In the genomic region with DNA sequence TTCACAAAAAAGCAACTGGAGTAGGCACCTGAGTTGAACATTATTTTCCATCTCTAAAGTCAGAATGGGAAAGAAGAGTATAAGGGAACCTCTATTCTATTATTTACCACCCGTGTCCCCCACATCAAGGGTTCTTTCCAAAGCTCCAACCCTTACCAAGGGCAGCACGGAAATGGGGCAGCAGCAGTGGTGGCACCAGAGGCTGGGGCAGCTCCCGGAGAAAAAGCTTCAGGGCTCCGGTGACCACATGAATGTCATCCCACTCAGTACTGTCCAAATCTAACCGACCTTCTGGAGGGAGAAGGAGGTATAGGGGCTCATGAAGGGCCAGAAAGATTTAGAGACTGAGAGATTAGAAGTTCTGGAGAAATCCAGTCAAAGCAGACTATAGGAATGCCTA, we compare ENCODE assay signal across 23 cellular contexts. TPM values are rescaled to one million over a fixed set of nuclear protein-coding genes. Genes with fewer than 3 reads are reported as not detected.
DNase-seq lines count a peak whose midpoint lies in the region; ATAC-seq lines count a peak whose summit lies in the region.
"Had no signal": no experiment of that assay in that cellular context is flagged by ENCODE, and none has a peak within 500 bp of the region (broad histone marks: within the 10 kb centered on the region; RNA-seq: fewer than 3 reads in every experiment).

No MANE protein-coding gene starts in this region.

- intact Hi-C loops in activated T-helper 2 cell treated with anti-CD3 and anti-CD28 coated beads, Interferon-gamma antibody, Interleukin-2, Interleukin-4, amounts not matched to agents 10 μg/mL and 5 μg/mL and 100 μg/mL, durations not matched to agents 14 hours and 24 hours and 36 hours (cut with micrococcal nuclease), result no loop called here
- intact Hi-C loops in naive thymus-derived CD4-positive, alpha-beta T cell (cut with micrococcal nuclease), result no loop called here

- no peaks in the 10 kb centered on the region for H3K27me3 Mint-ChIP-seq in T-helper 2 cell treated with Interferon-gamma antibody and Interleukin-4, amounts not matched to agents 5 μg/mL and 100 μg/mL, for 36 hours (ENCODE audit: low read depth)
- no peaks in the 10 kb centered on the region for H3K27me3 Mint-ChIP-seq in CD4-positive, CD25-positive, alpha-beta regulatory T cell
- H3K27me3 Mint-ChIP-seq in activated T-helper 2 cell treated with anti-CD3 and anti-CD28 coated beads, Interferon-gamma antibody, Interleukin-2, Interleukin-4, amounts not matched to agents 10 μg/mL and 5 μg/mL and 100 μg/mL, durations not matched to agents 14 hours and 24 hours and 36 hours (ENCODE audit: low read depth), result no peaks in the 10 kb centered on the region
- no peaks in the 10 kb centered on the region for H3K27me3 Mint-ChIP-seq in naive thymus-derived CD4-positive, alpha-beta T cell
- H3K27me3 Mint-ChIP-seq: activated B cell treated with CpG ODN at 0.5 μM for 24 hours had no signal

- peak overlapping the region; percentile 14 for H3K27ac ChIP-seq in CD4-positive, CD25-positive, alpha-beta regulatory T cell (ENCODE audit: insufficient read depth, low read length, poor library complexity, severe bottlenecking)
- peak overlapping the region; percentile 94 for H3K27ac ChIP-seq in naive thymus-derived CD4-positive, alpha-beta T cell (ENCODE audit: low read depth, low read length)
- H3K27ac ChIP-seq: foreskin keratinocyte, left lung, tibial artery had no signal

- peaks cover 64% of the 10 kb centered on the region for H3K36me3 ChIP-seq in CD4-positive, CD25-positive, alpha-beta regulatory T cell (ENCODE audit: control insufficient read depth, insufficient read depth, low read length)
- H3K36me3 ChIP-seq in naive thymus-derived CD4-positive, alpha-beta T cell (ENCODE audit: control insufficient read depth in 2 of 3, insufficient read depth in 3 of 3, low read length in 3 of 3), result peaks cover 23 to 67% (median 41%) of the 10 kb centered on the region in 3 experiments
- H3K36me3 ChIP-seq: MG63, tibial artery had no signal

- CTCF ChIA-PET in naive thymus-derived CD4-positive, alpha-beta T cell (lab: Charles Lee), result interaction anchor here (9.6 kb wide), 1 partner anchor 13 kb away, joined by 101 read pairs; a partner anchor contains a TSS

- H3K4me1 Mint-ChIP-seq in T-helper 2 cell treated with Interferon-gamma antibody and Interleukin-4, amounts not matched to agents 5 μg/mL and 100 μg/mL, for 36 hours (ENCODE audit: low read depth), result peaks cover 44% of the 10 kb centered on the region
- H3K4me1 Mint-ChIP-seq in CD4-positive, CD25-positive, alpha-beta regulatory T cell, result peaks cover 8 to 75% (median 51%) of the 10 kb centered on the region in 4 donors
- peaks cover 25% of the 10 kb centered on the region for H3K4me1 Mint-ChIP-seq in activated T-helper 2 cell treated with anti-CD3 and anti-CD28 coated beads, Interferon-gamma antibody, Interleukin-2, Interleukin-4, amounts not matched to agents 10 μg/mL and 5 μg/mL and 100 μg/mL, durations not matched to agents 14 hours and 24 hours and 36 hours (ENCODE audit: low read depth)
- H3K4me1 Mint-ChIP-seq in naive thymus-derived CD4-positive, alpha-beta T cell, result peaks cover 42 to 69% (median 55%) of the 10 kb centered on the region in 7 donors

- no peaks in the 10 kb centered on the region for H3K27me3 ChIP-seq in CD4-positive, CD25-positive, alpha-beta regulatory T cell (ENCODE audit: control insufficient read depth, insufficient read depth, low read length)
- H3K27me3 ChIP-seq in naive thymus-derived CD4-positive, alpha-beta T cell (ENCODE audit: control insufficient read depth in 2 of 2, insufficient read depth in 2 of 2, low read length in 2 of 2), result no peaks in the 10 kb centered on the region

- POLR2A ChIA-PET in naive thymus-derived CD4-positive, alpha-beta T cell (lab: Charles Lee), result interaction anchor here (0.6 to 2.0 kb wide), 7 partner anchors 8 to 75 kb away, joined by 3 to 15 read pairs (median 4); a partner anchor contains a TSS

- H3K4me1 ChIP-seq in CD4-positive, CD25-positive, alpha-beta regulatory T cell (ENCODE audit: control insufficient read depth, insufficient read depth, low read length, poor library complexity, severe bottlenecking), result peaks cover 71% of the 10 kb centered on the region
- H3K4me1 ChIP-seq in naive thymus-derived CD4-positive, alpha-beta T cell (ENCODE audit: control insufficient read depth in 2 of 2, insufficient read depth in 2 of 2, low read length in 2 of 2), result peaks cover 36 to 52% of the 10 kb centered on the region in 2 donors
- H3K4me1 ChIP-seq: foreskin keratinocyte had no signal

- peak overlapping the region; percentile 72 for H3K4me3 Mint-ChIP-seq in T-helper 2 cell treated with Interferon-gamma antibody and Interleukin-4, amounts not matched to agents 5 μg/mL and 100 μg/mL, for 36 hours
- peak overlapping the region; percentile 82 to 89 (median 86) for H3K4me3 Mint-ChIP-seq in CD4-positive, CD25-positive, alpha-beta regulatory T cell
- H3K4me3 Mint-ChIP-seq in activated T-helper 2 cell treated with anti-CD3 and anti-CD28 coated beads, Interferon-gamma antibody, Interleukin-2, Interleukin-4, amounts not matched to agents 10 μg/mL and 5 μg/mL and 100 μg/mL, durations not matched to agents 14 hours and 24 hours and 36 hours (ENCODE audit: low read depth), result peak overlapping the region; percentile 72
- H3K4me3 Mint-ChIP-seq in naive thymus-derived CD4-positive, alpha-beta T cell, result peak overlapping the region; percentile 63 to 90 (median 78)
- H3K4me3 Mint-ChIP-seq: neural crest cell had no signal

- H3K27ac Mint-ChIP-seq in T-helper 2 cell treated with Interferon-gamma antibody and Interleukin-4, amounts not matched to agents 5 μg/mL and 100 μg/mL, for 36 hours, result peak overlapping the region; percentile 64
- H3K27ac Mint-ChIP-seq in CD4-positive, CD25-positive, alpha-beta regulatory T cell, result peak overlapping the region; percentile 39 to 97 (median 83)
- peak overlapping the region; percentile 47 for H3K27ac Mint-ChIP-seq in activated T-helper 2 cell treated with anti-CD3 and anti-CD28 coated beads, Interferon-gamma antibody, Interleukin-2, Interleukin-4, amounts not matched to agents 10 μg/mL and 5 μg/mL and 100 μg/mL, durations not matched to agents 14 hours and 24 hours and 36 hours
- peak overlapping the region; percentile 71 to 93 (median 90) for H3K27ac Mint-ChIP-seq in naive thymus-derived CD4-positive, alpha-beta T cell
- H3K27ac Mint-ChIP-seq: mesothelial cell of epicardium had no signal

- no peak for DNase-seq in T-helper 2 cell treated with Interferon-gamma antibody and Interleukin-4, amounts not matched to agents 5 μg/mL and 100 μg/mL, for 36 hours (ENCODE audit: low spot score)
- no peak for DNase-seq in T-helper 2 cell
- DNase-seq in CD4-positive, CD25-positive, alpha-beta regulatory T cell, result no peak
- DNase-seq in activated T-helper 2 cell treated with anti-CD3 and anti-CD28 coated beads, Interferon-gamma antibody, Interleukin-2, Interleukin-4, amounts not matched to agents 10 μg/mL and 5 μg/mL and 100 μg/mL, durations not matched to agents 14 hours and 24 hours and 36 hours (ENCODE audit: low spot score), result no peak
- no peak for DNase-seq in naive thymus-derived CD4-positive, alpha-beta T cell
- no peak for DNase-seq in NCI-H524 treated with DMSO at 0.1 percent for 48 hours (lab: John Stamatoyannopoulos, UW)
- DNase-seq in UCSD-AML1 (lab: John Stamatoyannopoulos, UW; ENCODE audit: unreplicated experiment), result no peak
- DNase-seq: 8988T; activated B cell treated with CpG ODN at 0.5 μM for 24 hours; activated naive CD4-positive, alpha-beta T cell treated with Interleukin-2 at 50 U/mL for 16 hours; AML-193; effector CD4-positive, alpha-beta T cell; foreskin keratinocyte; HCEC 1CT; left lung; MG63; NCI-H1417 treated with DMSO at 0.1 percent for 48 hours; T1000; tibial artery had no signal

- no peaks in the 10 kb centered on the region for H3K9me3 ChIP-seq in CD4-positive, CD25-positive, alpha-beta regulatory T cell (ENCODE audit: control insufficient read depth in 2 of 2, low read length in 2 of 2)
- no peaks in the 10 kb centered on the region for H3K9me3 ChIP-seq in naive thymus-derived CD4-positive, alpha-beta T cell (ENCODE audit: control insufficient read depth in 2 of 3, low read length in 3 of 3)
- H3K9me3 ChIP-seq: left lung, MG63, tibial artery had no signal

- peaks cover 64% of the 10 kb centered on the region for H3K36me3 Mint-ChIP-seq in T-helper 2 cell treated with Interferon-gamma antibody and Interleukin-4, amounts not matched to agents 5 μg/mL and 100 μg/mL, for 36 hours (ENCODE audit: low read depth)
- peaks cover 45% of the 10 kb centered on the region for H3K36me3 Mint-ChIP-seq in CD4-positive, CD25-positive, alpha-beta regulatory T cell
- peaks cover 54% of the 10 kb centered on the region for H3K36me3 Mint-ChIP-seq in activated T-helper 2 cell treated with anti-CD3 and anti-CD28 coated beads, Interferon-gamma antibody, Interleukin-2, Interleukin-4, amounts not matched to agents 10 μg/mL and 5 μg/mL and 100 μg/mL, durations not matched to agents 14 hours and 24 hours and 36 hours (ENCODE audit: low read depth)
- H3K36me3 Mint-ChIP-seq in naive thymus-derived CD4-positive, alpha-beta T cell, result peaks cover 6 to 41% (median 34%) of the 10 kb centered on the region in 5 donors
- H3K36me3 Mint-ChIP-seq: mesothelial cell of epicardium had no signal

- ATAC-seq in CD4-positive, CD25-positive, alpha-beta regulatory T cell (ENCODE audit: low read depth in 2 of 2), result no peak
- ATAC-seq in naive thymus-derived CD4-positive, alpha-beta T cell, result no peak
- no peak for ATAC-seq in HG03135 (IDR thresholded peaks at IDR 0.05; ENCODE audit: unreplicated experiment)
- ATAC-seq: foreskin keratinocyte, left lung had no signal

- no peak overlapping the region for H3K4me3 ChIP-seq in CD4-positive, CD25-positive, alpha-beta regulatory T cell (ENCODE audit: low read depth, low read length)
- no peak overlapping the region for H3K4me3 ChIP-seq in naive thymus-derived CD4-positive, alpha-beta T cell (ENCODE audit: low read length)
- H3K4me3 ChIP-seq: left lung, MG63, tibial artery had no signal

- H3K9me3 Mint-ChIP-seq in T-helper 2 cell treated with Interferon-gamma antibody and Interleukin-4, amounts not matched to agents 5 μg/mL and 100 μg/mL, for 36 hours, result no peaks in the 10 kb centered on the region
- H3K9me3 Mint-ChIP-seq in CD4-positive, CD25-positive, alpha-beta regulatory T cell, result no peaks in the 10 kb centered on the region
- no peaks in the 10 kb centered on the region for H3K9me3 Mint-ChIP-seq in activated T-helper 2 cell treated with anti-CD3 and anti-CD28 coated beads, Interferon-gamma antibody, Interleukin-2, Interleukin-4, amounts not matched to agents 10 μg/mL and 5 μg/mL and 100 μg/mL, durations not matched to agents 14 hours and 24 hours and 36 hours
- no peaks in the 10 kb centered on the region for H3K9me3 Mint-ChIP-seq in naive thymus-derived CD4-positive, alpha-beta T cell
- H3K9me3 Mint-ChIP-seq: activated B cell treated with CpG ODN at 0.5 μM for 24 hours, mesothelial cell of epicardium, neural crest cell had no signal

RNA-seq across cellular contexts. Expression of a gene that starts 5.8 kb away (rescaled TPM):
- 403 TPM for total RNA-seq in CD4-positive, CD25-positive, alpha-beta regulatory T cell
- polyA plus RNA-seq in CD4-positive, CD25-positive, alpha-beta regulatory T cell, result 100 to 1,000 TPM; 173 to 192 (median 182) TPM
- 105 and 106 TPM in 2 replicates for total RNA-seq in activated T-helper 2 cell treated with anti-CD3 and anti-CD28 coated beads, Interferon-gamma antibody, Interleukin-2, Interleukin-4, amounts not matched to agents 10 μg/mL and 5 μg/mL and 100 μg/mL, durations not matched to agents 14 hours and 24 hours and 36 hours
- 100 to 1,000 TPM; 201 to 366 (median 347) TPM for total RNA-seq in naive thymus-derived CD4-positive, alpha-beta T cell
- polyA plus RNA-seq in naive thymus-derived CD4-positive, alpha-beta T cell, result 100 to 1,000 TPM; 198 to 283 TPM
- total RNA-seq: foreskin keratinocyte, mesothelial cell of epicardium had no signal

RNA-seq across cellular contexts. Expression of a gene that starts 14.0 kb away (rescaled TPM):
- total RNA-seq in CD4-positive, CD25-positive, alpha-beta regulatory T cell, result 219 TPM
- polyA plus RNA-seq in CD4-positive, CD25-positive, alpha-beta regulatory T cell, result 10 to 100 TPM; 71.9 to 89.4 (median 80.1) TPM
- 249 and 257 TPM in 2 replicates for total RNA-seq in activated T-helper 2 cell treated with anti-CD3 and anti-CD28 coated beads, Interferon-gamma antibody, Interleukin-2, Interleukin-4, amounts not matched to agents 10 μg/mL and 5 μg/mL and 100 μg/mL, durations not matched to agents 14 hours and 24 hours and 36 hours
- 100 to 1,000 TPM; 178 to 229 (median 197) TPM for total RNA-seq in naive thymus-derived CD4-positive, alpha-beta T cell
- polyA plus RNA-seq in naive thymus-derived CD4-positive, alpha-beta T cell, result 100 to 1,000 TPM in 1 of 2 donors, 10 to 100 TPM in 1; 86.0 to 118 TPM

RNA-seq across cellular contexts. Expression of a gene that starts 14.3 kb away (rescaled TPM):
- 0.47 TPM for total RNA-seq in CD4-positive, CD25-positive, alpha-beta regulatory T cell
- polyA plus RNA-seq in CD4-positive, CD25-positive, alpha-beta regulatory T cell, result under 1 TPM in 3 of 4 donors, not detected in 1; 0.07 to 0.23 (median 0.13) TPM
- 1.3 and 1.5 TPM in 2 replicates for total RNA-seq in activated T-helper 2 cell treated with anti-CD3 and anti-CD28 coated beads, Interferon-gamma antibody, Interleukin-2, Interleukin-4, amounts not matched to agents 10 μg/mL and 5 μg/mL and 100 μg/mL, durations not matched to agents 14 hours and 24 hours and 36 hours
- total RNA-seq in naive thymus-derived CD4-positive, alpha-beta T cell, result 1 to 10 TPM in 2 of 5 experiments, under 1 TPM in 3; 0.39 to 1.4 (median 0.45) TPM
- not detected for polyA plus RNA-seq in naive thymus-derived CD4-positive, alpha-beta T cell

RNA-seq across cellular contexts. Expression of a gene that starts 18.8 kb away (rescaled TPM):
- not detected for total RNA-seq in CD4-positive, CD25-positive, alpha-beta regulatory T cell
- polyA plus RNA-seq in CD4-positive, CD25-positive, alpha-beta regulatory T cell, result under 1 TPM in 1 of 4 donors, not detected in 3; 0.06 TPM
- 0.25 and 0.39 TPM in 2 replicates for total RNA-seq in activated T-helper 2 cell treated with anti-CD3 and anti-CD28 coated beads, Interferon-gamma antibody, Interleukin-2, Interleukin-4, amounts not matched to agents 10 μg/mL and 5 μg/mL and 100 μg/mL, durations not matched to agents 14 hours and 24 hours and 36 hours
- total RNA-seq in naive thymus-derived CD4-positive, alpha-beta T cell, result under 1 TPM in 1 of 5 experiments, not detected in 4; 0.12 TPM
- polyA plus RNA-seq in naive thymus-derived CD4-positive, alpha-beta T cell, result not detected
- total RNA-seq: foreskin keratinocyte, posterior vena cava had no signal

RNA-seq across cellular contexts. Expression of a gene that starts 39.3 kb away (rescaled TPM):
- total RNA-seq in CD4-positive, CD25-positive, alpha-beta regulatory T cell, result not detected
- polyA plus RNA-seq in CD4-positive, CD25-positive, alpha-beta regulatory T cell, result under 1 TPM in 1 of 4 donors, not detected in 3; 0.21 TPM
- 0.14 TPM in 2 replicates for total RNA-seq in activated T-helper 2 cell treated with anti-CD3 and anti-CD28 coated beads, Interferon-gamma antibody, Interleukin-2, Interleukin-4, amounts not matched to agents 10 μg/mL and 5 μg/mL and 100 μg/mL, durations not matched to agents 14 hours and 24 hours and 36 hours
- total RNA-seq in naive thymus-derived CD4-positive, alpha-beta T cell, result under 1 TPM in 1 of 5 experiments, not detected in 4; 0.16 TPM
- not detected for polyA plus RNA-seq in naive thymus-derived CD4-positive, alpha-beta T cell
- total RNA-seq: activated B cell treated with CpG ODN at 0.5 μM for 24 hours, foreskin keratinocyte, left lung, neural crest cell, posterior vena cava had no signal
- polyA plus RNA-seq: foreskin keratinocyte had no signal
